ENCODE assay signal across 22 cellular contexts in the genomic region with DNA sequence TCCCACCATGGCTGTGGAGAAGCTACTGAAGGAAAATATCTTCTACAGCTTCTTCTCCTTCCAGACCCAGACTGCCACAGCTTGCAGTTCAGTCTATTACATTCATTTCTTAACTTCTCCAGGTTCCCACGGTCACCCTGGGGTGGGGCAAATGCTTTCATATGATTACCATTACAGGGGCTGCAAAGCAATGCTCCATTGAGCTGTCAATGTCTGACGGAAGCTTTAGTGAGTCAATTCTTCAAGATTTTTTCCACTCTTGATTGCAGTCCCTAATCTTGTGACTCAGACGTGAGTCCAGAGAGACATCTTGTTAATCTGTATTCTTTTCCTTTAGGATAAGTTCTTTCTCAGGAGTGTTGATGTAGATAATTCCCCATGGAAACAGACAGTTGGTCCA.
DNase-seq lines count a peak whose midpoint lies in the region; ATAC-seq, FAIRE-seq and TF ChIP-seq lines count a peak whose summit lies in the region.
"Had no signal": no experiment of that assay in that cellular context is flagged by ENCODE, and none has a peak within 500 bp of the region (broad histone marks: within the 10 kb centered on the region; RNA-seq: fewer than 3 reads in every experiment).

No MANE protein-coding gene starts in this region.

- POLR2A ChIA-PET in A673 (lab: Charles Lee; ENCODE audit: low non-redundant PET) = no interaction called here
- POLR2A ChIA-PET in HepG2 (lab: Yijun Ruan, JAX) = no interaction called here

- no peaks in the 10 kb centered on the region for H3K79me2 ChIP-seq in Karpas-422 (ENCODE audit: low read length)
- no peaks in the 10 kb centered on the region for H3K79me2 ChIP-seq in HepG2 (ENCODE audit: insufficient read depth, low read length)

- ATAC-seq in HepG2 = no peak
- ATAC-seq: activated CD4-positive, CD25-positive, alpha-beta regulatory T cell treated with anti-CD3 and anti-CD28 coated beads, Interleukin-2, amount 50 U/mL, for 24 hours; left lobe of liver; mucosa of descending colon had no signal

- no peak for TF ChIP-seq POLR2A in HepG2 (IDR thresholded peaks at IDR 0.05; ENCODE audit: insufficient read depth in 1 of 2, low read depth in 2 of 2, low read length in 2 of 2)

- H3K4me2 ChIP-seq in Karpas-422 (ENCODE audit: low read depth, low read length, poor library complexity, severe bottlenecking) = no peak overlapping the region
- H3K4me2 ChIP-seq in HepG2 (ENCODE audit: low read depth, low read length) = no peak overlapping the region

- FAIRE-seq in HepG2 (lab: Jason Lieb, UNC) = no peak

- TF ChIP-seq EP300 in HepG2 (IDR thresholded peaks at IDR 0.05; ENCODE audit: low read depth in 2 of 2, low read length in 2 of 2) = no peak
- TF ChIP-seq EP300 in HepG2 (CRISPR knock-in tag; IDR thresholded peaks at IDR 0.05; ENCODE audit: borderline replicate concordance) = no peak

- H3K27ac ChIP-seq in Karpas-422 (ENCODE audit: low read length) (no peak overlapping the region), A673 (ENCODE audit: low read depth, low read length, poor library complexity, severe bottlenecking) (no peak overlapping the region), HepG2 (ENCODE audit: extremely low read length, insufficient read depth, low read length) (no peak overlapping the region)
- H3K27ac ChIP-seq: SJSA1, tibial artery had no signal

- no peak overlapping the region for H2AFZ ChIP-seq in Karpas-422 (ENCODE audit: low read length)
- no peak overlapping the region for H2AFZ ChIP-seq in HepG2 (ENCODE audit: low read length)

- H4K20me1 ChIP-seq in Karpas-422 (ENCODE audit: insufficient read depth, low read depth, low read length) (no peaks in the 10 kb centered on the region), HepG2 (ENCODE audit: insufficient read depth, low read length) (no peaks in the 10 kb centered on the region)

- peak overlapping the region; percentile 75 for H3K27ac Mint-ChIP-seq in HFFc6
- H3K27ac Mint-ChIP-seq: activated T-helper 2 cell treated with anti-CD3 and anti-CD28 coated beads, Interferon-gamma antibody, Interleukin-2, Interleukin-4, amounts not matched to agents 10 μg/mL and 5 μg/mL and 100 μg/mL, durations not matched to agents 14 hours and 24 hours and 36 hours; CD4-positive, alpha-beta T cell; stimulated activated memory B cell treated with anti-CD40 and anti-IgM and Interleukin-4, amounts not matched to agents 10 μg/mL and 1 μg/mL and 100 μg/mL, for 72 hours had no signal

- BruUV-seq in A673 (replicated peaks; lab: Mats Ljungman, UMichigan) = no TSS peak
- no TSS peak for BruUV-seq in HepG2 (replicated peaks; lab: Mats Ljungman, UMichigan)

- WGBS in HepG2 (ENCODE audit: low lambda C conversion rate) = 13% methylated on average over 3 of the region's 3 CpGs

- H3K36me3 ChIP-seq in Karpas-422 (ENCODE audit: insufficient read depth, low read length) (no peaks in the 10 kb centered on the region), A673 (ENCODE audit: insufficient read depth, low read length, poor library complexity, severe bottlenecking) (no peaks in the 10 kb centered on the region), HepG2 (replicated peaks in 1 of 2; ENCODE audit: control insufficient read depth in 1 of 2, insufficient read depth in 2 of 2, low read length in 2 of 2) (no peaks in the 10 kb centered on the region)
- H3K36me3 ChIP-seq: HAP-1, right atrium auricular region, SJSA1, tibial artery had no signal

- H3K36me3 Mint-ChIP-seq in HFFc6 (ENCODE audit: low read depth) = no peaks in the 10 kb centered on the region
- H3K36me3 Mint-ChIP-seq: stimulated activated memory B cell treated with anti-CD40 and anti-IgM and Interleukin-4, amounts not matched to agents 10 μg/mL and 1 μg/mL and 100 μg/mL, for 72 hours had no signal

- no peak overlapping the region for H3K9ac ChIP-seq in Karpas-422 (ENCODE audit: low read length)
- H3K9ac ChIP-seq in HepG2 (ENCODE audit: insufficient read depth, low read depth, low read length) = no peak overlapping the region

- intact Hi-C loops in A673 (cut with micrococcal nuclease; ENCODE audit: unreplicated experiment) (no loop called here), HepG2 (cut with micrococcal nuclease; ENCODE audit: unreplicated experiment) (no loop called here)

- H3K4me1 Mint-ChIP-seq in HFFc6 (ENCODE audit: low read depth) = peaks cover 88% of the 10 kb centered on the region
- H3K4me1 Mint-ChIP-seq: central memory CD8-positive, alpha-beta T cell; stimulated activated memory B cell treated with anti-CD40 and anti-IgM and Interleukin-4, amounts not matched to agents 10 μg/mL and 1 μg/mL and 100 μg/mL, for 72 hours had no signal

- in situ Hi-C loops in astrocyte of the spinal cord (cut with HindIII; ENCODE audit: low sequenced_read_pairs) = no loop called here
- in situ Hi-C loops in HepG2 (cut with HindIII; ENCODE audit: extremely low pct_ligation_motif_present, low pct_unique_long_range_greater_than_20kb) = no loop called here

- no peaks in the 10 kb centered on the region for H3K27me3 ChIP-seq in Karpas-422 (ENCODE audit: low read length)
- no peaks in the 10 kb centered on the region for H3K27me3 ChIP-seq in A673 (replicated peaks; ENCODE audit: insufficient read depth, low read depth, low read length, poor library complexity)
- no peaks in the 10 kb centered on the region for H3K27me3 ChIP-seq in HepG2 (ENCODE audit: control insufficient read depth in 1 of 2, insufficient read depth in 2 of 2, low read length in 2 of 2)
- H3K27me3 ChIP-seq: right atrium auricular region, SJSA1, tibial artery had no signal

- no peaks in the 10 kb centered on the region for H3K9me3 Mint-ChIP-seq in HFFc6
- H3K9me3 Mint-ChIP-seq: activated T-helper 2 cell treated with anti-CD3 and anti-CD28 coated beads, Interferon-gamma antibody, Interleukin-2, Interleukin-4, amounts not matched to agents 10 μg/mL and 5 μg/mL and 100 μg/mL, durations not matched to agents 14 hours and 24 hours and 36 hours; CD4-positive, alpha-beta T cell; central memory CD8-positive, alpha-beta T cell; stimulated activated memory B cell treated with anti-CD40 and anti-IgM and Interleukin-4, amounts not matched to agents 10 μg/mL and 1 μg/mL and 100 μg/mL, for 72 hours had no signal

- H3K4me1 ChIP-seq in Karpas-422 (ENCODE audit: low read length) (no peaks in the 10 kb centered on the region), A673 (ENCODE audit: insufficient read depth, low read length, poor library complexity, severe bottlenecking) (no peaks in the 10 kb centered on the region), HepG2 (ENCODE audit: insufficient read depth, low read length) (no peaks in the 10 kb centered on the region)
- H3K4me1 ChIP-seq: HAP-1 had no signal

- TF ChIP-seq CTCF in AG09309 (IDR thresholded peaks at IDR 0.05; ENCODE audit: control insufficient read depth, insufficient read depth, low read depth, low read length, missing control alignments) (no peak), HFFc6 (IDR thresholded peaks at IDR 0.05) (no peak), astrocyte of the spinal cord (IDR thresholded peaks at IDR 0.05; ENCODE audit: low read depth, low read length) (no peak), A673 (conservative IDR thresholded peaks at IDR 0.05; ENCODE audit: low read depth, low read length) (no peak), HepG2 (CRISPR knock-in tag; IDR thresholded peaks at IDR 0.05) (no peak)

- H3K27me3 Mint-ChIP-seq in HFFc6 (ENCODE audit: insufficient read depth) = no peaks in the 10 kb centered on the region
- H3K27me3 Mint-ChIP-seq: CD4-positive, alpha-beta T cell; central memory CD8-positive, alpha-beta T cell; stimulated activated memory B cell treated with anti-CD40 and anti-IgM and Interleukin-4, amounts not matched to agents 10 μg/mL and 1 μg/mL and 100 μg/mL, for 72 hours had no signal

- no peaks in the 10 kb centered on the region; the same call in 1 of the 2 replicates for H3K9me2 ChIP-seq in Karpas-422 (replicated peaks; ENCODE audit: insufficient read depth, low read length)

- H3K4me3 ChIP-seq in AG09309 (ENCODE audit: control insufficient read depth, low read depth, low read length) = no peak overlapping the region
- no peak overlapping the region for H3K4me3 ChIP-seq in astrocyte of the spinal cord (ENCODE audit: low read depth, low read length)
- no peak overlapping the region for H3K4me3 ChIP-seq in Karpas-422 (ENCODE audit: low read length)
- no peak overlapping the region for H3K4me3 ChIP-seq in A673 (ENCODE audit: low read depth, low read length, poor library complexity, severe bottlenecking)
- no peak overlapping the region for H3K4me3 ChIP-seq in HepG2 (replicated peaks in 1 of 3; ENCODE audit: insufficient read depth in 1 of 3, low read depth in 2 of 3, low read length in 3 of 3)
- H3K4me3 ChIP-seq: HAP-1, mucosa of descending colon, right atrium auricular region, SJSA1, tibial artery had no signal

- no peak for TF ChIP-seq RAD21 in HepG2 (CRISPR knock-in tag; IDR thresholded peaks at IDR 0.05)

- CTCF ChIA-PET in A673 (lab: Charles Lee) (no interaction called here), HepG2 (lab: Yijun Ruan, JAX; ENCODE audit: low intra/inter-chr PET ratio, low total read pairs) (no interaction called here)

- H3K4me3 Mint-ChIP-seq in HFFc6 = no peak overlapping the region
- H3K4me3 Mint-ChIP-seq: CD4-positive, alpha-beta T cell; central memory CD8-positive, alpha-beta T cell; stimulated activated memory B cell treated with anti-CD40 and anti-IgM and Interleukin-4, amounts not matched to agents 10 μg/mL and 1 μg/mL and 100 μg/mL, for 72 hours had no signal

- DNase-seq in AG09309 (ENCODE audit: low read depth) = peak; percentile 11
- peak; percentile 22 for DNase-seq in HFFc6
- peak; percentile 18 for DNase-seq in astrocyte of the spinal cord (ENCODE audit: low read depth, low spot score)
- DNase-seq in kidney glomerular epithelial cell (lab: John Stamatoyannopoulos, UW) = peak; percentile 56
- DNase-seq in Karpas-422 = no peak
- DNase-seq in A673 (ENCODE audit: low spot score) = no peak
- DNase-seq in HepG2 (ENCODE audit: low spot score) = no peak
- no peak for DNase-seq in activated CD4-positive, alpha-beta T cell treated with anti-CD3 and anti-CD28 coated beads for 4 hours
- DNase-seq: ACHN; CD4-positive, alpha-beta T cell; effector CD4-positive, alpha-beta T cell; hippocampal formation; mucosa of descending colon; tibial artery had no signal

- no peaks in the 10 kb centered on the region for H3K9me3 ChIP-seq in Karpas-422 (ENCODE audit: low read length)
- no peaks in the 10 kb centered on the region for H3K9me3 ChIP-seq in A673 (ENCODE audit: low read depth, low read length, poor library complexity, severe bottlenecking)
- peaks cover 57% of the 10 kb centered on the region for H3K9me3 ChIP-seq in HepG2 (ENCODE audit: low read length)
- H3K9me3 ChIP-seq: HAP-1, mucosa of descending colon, right atrium auricular region, SJSA1, tibial artery had no signal

TF ChIP-seq in HepG2, 621 proteins besides CTCF, POLR2A, EP300 and RAD21 (continues in another document):
- no peak for TF ChIP-seq MIER3 (CRISPR knock-in tag; IDR thresholded peaks at IDR 0.05; ENCODE audit: borderline replicate concordance)
- TF ChIP-seq FOXK2 (IDR thresholded peaks at IDR 0.05) = no peak
- no peak for TF ChIP-seq NFE2 (CRISPR knock-in tag; IDR thresholded peaks at IDR 0.05)

Comparison
In these comparisons a context has a peak if more than half of its experiments do, and no peak if none do; other contexts are left out.
1. DNase-seq: peak in AG09309 (single experiment), HFFc6 (single experiment), astrocyte of the spinal cord (single experiment) and kidney glomerular epithelial cell (single experiment); none in Karpas-422 (single experiment), A673 (single experiment), HepG2 (single experiment) and activated CD4-positive, alpha-beta T cell treated with anti-CD3 and anti-CD28 coated beads for 4 hours (0 of 2).